21 cellular contexts compared by ENCODE assay signal in the genomic region with DNA sequence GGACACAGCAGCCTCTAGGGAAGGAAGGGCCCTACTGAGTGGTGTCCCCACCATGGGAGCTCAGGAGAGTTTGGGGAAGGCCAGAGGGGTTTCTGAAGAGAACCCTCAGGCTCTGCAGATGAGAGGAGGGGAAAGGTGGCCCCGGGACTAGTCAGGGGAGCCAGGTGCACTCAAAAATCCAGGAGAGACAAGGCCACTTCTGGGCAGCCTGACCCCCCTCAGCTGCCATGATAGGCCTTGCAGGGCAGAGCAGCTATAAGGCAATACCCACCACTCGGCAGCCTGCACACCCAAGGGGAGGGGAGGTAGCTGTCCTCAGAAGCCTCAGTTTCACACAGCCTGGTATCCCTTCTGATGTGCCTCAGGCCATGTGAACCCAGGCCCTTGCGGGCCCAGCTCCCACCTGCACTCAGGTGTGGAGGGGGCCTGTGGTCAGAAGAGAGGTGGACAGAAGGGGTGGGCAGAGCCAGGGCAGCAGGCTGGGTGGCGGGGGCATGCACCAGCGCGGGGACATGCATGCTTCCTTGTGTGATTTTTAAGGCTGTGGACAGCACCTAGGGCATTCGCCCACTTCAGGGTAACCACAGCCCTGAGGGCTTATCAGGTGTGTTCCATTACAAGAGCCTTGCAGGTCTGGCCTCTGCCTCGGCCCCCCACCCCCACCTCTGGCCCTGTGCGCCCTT. TPM values are rescaled to one million over a fixed set of nuclear protein-coding genes. Genes with fewer than 3 reads are reported as not detected.
A peak's percentile ranks its signal among the peaks of the same experiment; 100 is the strongest.
DNase-seq lines count a peak whose midpoint lies in the region; ATAC-seq and TF ChIP-seq lines count a peak whose summit lies in the region.
"Had no signal": no experiment of that assay in that cellular context is flagged by ENCODE, and none has a peak within 500 bp of the region (broad histone marks: within the 10 kb centered on the region; RNA-seq: fewer than 3 reads in every experiment).

No MANE protein-coding gene starts in this region.

- no peak overlapping the region for H3K4ac ChIP-seq in mesenchymal stem cell (ENCODE audit: low read depth in 1 of 2, low read length in 2 of 2)

- H3K9me2 ChIP-seq in PC-9 (ENCODE audit: insufficient read depth): no peaks in the 10 kb centered on the region

- H3K27ac ChIP-seq in mesenchymal stem cell (ENCODE audit: low read length, poor library complexity, severe bottlenecking) (no peak overlapping the region), PC-9 (no peak overlapping the region)
- H3K27ac ChIP-seq: A549, Peyer's patch had no signal

- H3K4me2 ChIP-seq in mesenchymal stem cell (ENCODE audit: low read length, poor library complexity, severe bottlenecking) (no peak overlapping the region), PC-9 (no peak overlapping the region)
- H3K4me2 ChIP-seq: A549 had no signal

- POLR2A ChIA-PET in PC-9 (lab: Charles Lee; ENCODE audit: unreplicated experiment): no interaction called here

- H3K9ac ChIP-seq in mesenchymal stem cell (ENCODE audit: low read length): no peak overlapping the region

- H3K9me3 ChIP-seq in mesenchymal stem cell (ENCODE audit: control insufficient read depth, low read length) (no peaks in the 10 kb centered on the region), PC-9 (ENCODE audit: insufficient read depth, low read depth) (no peaks in the 10 kb centered on the region)
- H3K9me3 ChIP-seq: A549, Caco-2, Peyer's patch had no signal

- no peak overlapping the region for H2BK120ac ChIP-seq in mesenchymal stem cell (ENCODE audit: low read depth, low read length)

- no peaks in the 10 kb centered on the region for H3K36me3 Mint-ChIP-seq in CD14-positive monocyte
- peaks cover 8% of the 10 kb centered on the region for H3K36me3 Mint-ChIP-seq in stimulated activated effector memory CD8-positive, alpha-beta T cell treated with anti-CD3 and anti-CD28 coated beads, Interleukin-12 subunit alpha, Interleukin-12 subunit beta, amount 100 ng/mL, for 72 hours
- H3K36me3 Mint-ChIP-seq: CD8-positive, alpha-beta T cell had no signal

- H3K79me2 ChIP-seq in PC-9 (ENCODE audit: low read depth): no peaks in the 10 kb centered on the region

- H3K27me3 Mint-ChIP-seq in CD14-positive monocyte (ENCODE audit: low read depth in 3 of 3): peaks cover 1 to 4% (median 2%) of the 10 kb centered on the region in 3 donors

- H4K8ac ChIP-seq in mesenchymal stem cell (ENCODE audit: low read length): no peak overlapping the region

- WGBS in mesenchymal stem cell: 84% methylated on average over 9 of the region's 9 CpGs

- no peak overlapping the region for H3K23ac ChIP-seq in mesenchymal stem cell (ENCODE audit: low read length in 2 of 2)

- no peak for ATAC-seq in stimulated activated effector memory CD8-positive, alpha-beta T cell treated with anti-CD3 and anti-CD28 coated beads, Interleukin-12 subunit alpha, Interleukin-12 subunit beta, amount 100 ng/mL, for 72 hours
- ATAC-seq in GM19455 (IDR thresholded peaks at IDR 0.05; ENCODE audit: unreplicated experiment): no peak
- ATAC-seq: A549; CD8-positive, alpha-beta T cell had no signal

- DNase-seq in CD14-positive monocyte (ENCODE audit: low spot score) (peak; percentile 26), DMS79 treated with DMSO at 0.1 percent for 48 hours (lab: John Stamatoyannopoulos, UW) (peak; percentile 51), mesenchymal stem cell (no peak), retina (no peak), PC-9 (no peak)
- no peak for DNase-seq in stimulated activated effector memory CD8-positive, alpha-beta T cell treated with anti-CD3 and anti-CD28 coated beads, Interleukin-12 subunit alpha, Interleukin-12 subunit beta, amount 100 ng/mL, for 72 hours (ENCODE audit: low spot score in 2 of 2)
- DNase-seq: C1 segment of cervical spinal cord; CD8-positive, alpha-beta T cell; GF-D8; IMR-90; KG1; MM.1S; NCI-H2029; NCI-H446 treated with DMSO at 0.1 percent for 48 hours; NCI-H526; Peyer's patch; SHP77 treated with DMSO at 0.1 percent for 48 hours had no signal

- H3K4me3 ChIP-seq in mesenchymal stem cell (ENCODE audit: insufficient read depth in 1 of 2, low read depth in 1 of 2, low read length in 2 of 2): no peak overlapping the region
- H3K4me3 ChIP-seq in PC-9: no peak overlapping the region
- H3K4me3 ChIP-seq: A549, Peyer's patch had no signal

- H2BK12ac ChIP-seq in mesenchymal stem cell (ENCODE audit: low read length in 2 of 2): no peak overlapping the region

- peak overlapping the region; percentile 27 for H4K91ac ChIP-seq in mesenchymal stem cell (ENCODE audit: low read length)

- H3K27ac Mint-ChIP-seq in CD14-positive monocyte: no peak overlapping the region
- H3K27ac Mint-ChIP-seq in stimulated activated effector memory CD8-positive, alpha-beta T cell treated with anti-CD3 and anti-CD28 coated beads, Interleukin-12 subunit alpha, Interleukin-12 subunit beta, amount 100 ng/mL, for 72 hours: peak overlapping the region; percentile 46
- H3K27ac Mint-ChIP-seq: CD8-positive, alpha-beta T cell had no signal

- CTCF ChIA-PET in PC-9 (lab: Charles Lee): no interaction called here

- TF ChIP-seq CTCF in CD14-positive monocyte (IDR thresholded peaks at IDR 0.05) (no peak), PC-9 (conservative IDR thresholded peaks at IDR 0.05) (no peak)

- H3K9me3 Mint-ChIP-seq in CD14-positive monocyte: peaks cover 0 to 6% (median 2%) of the 10 kb centered on the region in 7 donors
- H3K9me3 Mint-ChIP-seq in stimulated activated effector memory CD8-positive, alpha-beta T cell treated with anti-CD3 and anti-CD28 coated beads, Interleukin-12 subunit alpha, Interleukin-12 subunit beta, amount 100 ng/mL, for 72 hours: no peaks in the 10 kb centered on the region
- H3K9me3 Mint-ChIP-seq: CD8-positive, alpha-beta T cell had no signal

- H3F3A ChIP-seq in PC-9 (ENCODE audit: insufficient read depth, low read depth): no peaks in the 10 kb centered on the region

- H3K27me3 ChIP-seq in mesenchymal stem cell (ENCODE audit: control insufficient read depth in 1 of 2, insufficient read depth in 1 of 2, low read length in 2 of 2) (peaks cover 7 to 13% of the 10 kb centered on the region in 2 experiments), PC-9 (ENCODE audit: insufficient read depth, low read depth) (peaks cover 27% of the 10 kb centered on the region)
- H3K27me3 ChIP-seq: Peyer's patch had no signal

- H3K36me3 ChIP-seq in mesenchymal stem cell (ENCODE audit: control insufficient read depth in 1 of 2, insufficient read depth in 2 of 2, low read depth in 1 of 2, low read length in 2 of 2) (peaks cover 0 to 19% of the 10 kb centered on the region in 2 experiments), PC-9 (ENCODE audit: low read depth) (no peaks in the 10 kb centered on the region)
- H3K36me3 ChIP-seq: Peyer's patch had no signal

- H2BK15ac ChIP-seq in mesenchymal stem cell (ENCODE audit: low read depth, poor library complexity, severe bottlenecking): no peak overlapping the region

- H3K14ac ChIP-seq in mesenchymal stem cell (ENCODE audit: low read length in 2 of 2): no peak overlapping the region

- H3K4me3 Mint-ChIP-seq in CD14-positive monocyte: no peak overlapping the region
- no peak overlapping the region for H3K4me3 Mint-ChIP-seq in stimulated activated effector memory CD8-positive, alpha-beta T cell treated with anti-CD3 and anti-CD28 coated beads, Interleukin-12 subunit alpha, Interleukin-12 subunit beta, amount 100 ng/mL, for 72 hours
- H3K4me3 Mint-ChIP-seq: CD8-positive, alpha-beta T cell had no signal

- intact Hi-C loops in CD14-positive monocyte (cut with micrococcal nuclease) (no loop called here), PC-9 (cut with micrococcal nuclease; ENCODE audit: unreplicated experiment) (no loop called here)

- H3K4me1 Mint-ChIP-seq in CD14-positive monocyte: no peaks in the 10 kb centered on the region
- H3K4me1 Mint-ChIP-seq in stimulated activated effector memory CD8-positive, alpha-beta T cell treated with anti-CD3 and anti-CD28 coated beads, Interleukin-12 subunit alpha, Interleukin-12 subunit beta, amount 100 ng/mL, for 72 hours: no peaks in the 10 kb centered on the region

- H3K18ac ChIP-seq in mesenchymal stem cell (ENCODE audit: low read depth in 1 of 2, low read length in 2 of 2): no peak overlapping the region

- no TSS peak for BruUV-seq in PC-9 (replicated peaks; lab: Mats Ljungman, UMichigan)

- no peak overlapping the region for H2BK5ac ChIP-seq in mesenchymal stem cell (ENCODE audit: low read depth, low read length, poor library complexity, severe bottlenecking)

- H3K4me1 ChIP-seq in mesenchymal stem cell (ENCODE audit: control insufficient read depth, insufficient read depth, low read depth, low read length) (peaks cover 3% of the 10 kb centered on the region), PC-9 (replicated peaks; ENCODE audit: insufficient read depth) (no peaks in the 10 kb centered on the region)
- H3K4me1 ChIP-seq: A549, Caco-2, Peyer's patch had no signal

- no peaks in the 10 kb centered on the region for H4K20me1 ChIP-seq in PC-9 (ENCODE audit: insufficient read depth)

- no peak overlapping the region for H2AK5ac ChIP-seq in mesenchymal stem cell (ENCODE audit: low read length, severe bottlenecking)

- H2AFZ ChIP-seq in mesenchymal stem cell (ENCODE audit: low read depth, low read length) (no peak overlapping the region), PC-9 (no peak overlapping the region)

- no peaks in the 10 kb centered on the region for H3K79me1 ChIP-seq in mesenchymal stem cell (replicated peaks; ENCODE audit: low read length, poor library complexity, severe bottlenecking)

RNA-seq across cellular contexts. Expression of a gene that starts 34.6 kb away (rescaled TPM):
- polyA plus RNA-seq in CD14-positive monocyte: 10 to 100 TPM; 29.9 to 30.6 TPM
- 37.8 TPM for polyA plus RNA-seq in mesenchymal stem cell (2013, experiment 1 of 2)
- 40.2 TPM for polyA plus RNA-seq in mesenchymal stem cell (2013, experiment 2 of 2)
- 25.5 and 29.8 TPM in 2 replicates for total RNA-seq in PC-9 (2021)

RNA-seq across cellular contexts. Expression of a gene that starts 55.5 kb away (rescaled TPM):
- under 1 TPM in 1 of 2 donors, not detected in 1; 0.46 TPM for polyA plus RNA-seq in CD14-positive monocyte
- 1.3 TPM for polyA plus RNA-seq in mesenchymal stem cell (2013, experiment 1 of 2)
- 1.3 TPM for polyA plus RNA-seq in mesenchymal stem cell (2013, experiment 2 of 2)
- total RNA-seq in PC-9 (2021): 0.40 and 0.52 TPM in 2 replicates
- total RNA-seq: OCI-LY7 had no signal

Comparison
In these comparisons a context has a peak if more than half of its experiments do, and no peak if none do; other contexts are left out.
1. DNase-seq: peak in CD14-positive monocyte (single experiment) and DMS79 treated with DMSO at 0.1 percent for 48 hours (single experiment); none in mesenchymal stem cell (single experiment), stimulated activated effector memory CD8-positive, alpha-beta T cell treated with anti-CD3 and anti-CD28 coated beads, Interleukin-12 subunit alpha, Interleukin-12 subunit beta, amount 100 ng/mL, for 72 hours (0 of 2), retina (single experiment) and PC-9 (0 of 2).